Comparison of ENCODE assay signal across 9 cellular contexts in the genomic region with DNA sequence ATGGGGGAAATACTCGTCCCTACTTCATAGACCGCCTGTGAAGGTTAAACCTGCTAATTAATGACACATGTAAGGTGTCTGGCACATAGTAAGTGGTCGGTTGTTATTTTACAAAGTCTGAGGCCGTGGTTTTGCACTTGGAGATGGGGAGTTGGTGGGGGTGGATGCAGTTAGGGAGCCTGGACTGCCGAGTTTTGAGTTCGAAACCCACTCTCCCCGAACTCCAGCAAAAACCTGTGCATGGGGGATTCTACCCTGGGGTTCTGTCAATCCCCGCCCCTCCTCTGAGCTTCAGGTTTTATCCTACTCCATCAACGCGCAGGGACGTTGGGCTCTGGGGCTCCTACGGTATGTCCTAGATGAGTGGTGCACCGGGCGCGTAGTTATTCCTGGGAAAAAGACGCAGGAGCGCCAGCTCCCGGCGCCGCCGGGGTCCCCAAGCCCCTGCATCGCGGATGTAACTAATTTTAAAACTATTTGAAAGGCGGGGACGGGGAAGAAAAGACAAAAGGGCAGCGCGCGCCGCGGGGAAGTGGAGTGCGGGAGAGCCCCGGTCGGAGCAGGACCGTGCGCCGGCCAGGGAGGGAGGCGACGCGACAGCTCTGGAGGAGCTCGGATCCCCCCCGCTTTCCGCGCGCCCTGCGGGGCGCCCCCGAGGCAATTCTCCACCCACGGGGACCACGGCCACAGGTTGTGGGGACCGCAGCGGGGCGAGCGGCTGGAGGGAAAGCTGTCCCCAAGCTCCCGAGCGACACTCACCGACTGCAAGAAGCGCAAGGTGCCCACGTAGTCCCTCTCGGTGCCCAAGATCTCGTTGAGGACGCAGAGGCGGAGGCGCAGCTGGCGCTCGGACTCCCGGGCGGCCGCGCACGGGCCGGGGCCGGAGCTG. TPM values are rescaled to one million over a fixed set of nuclear protein-coding genes. Genes with fewer than 3 reads are reported as not detected.
DNase-seq lines count a peak whose midpoint lies in the region; ATAC-seq lines count a peak whose summit lies in the region.
"Had no signal": no experiment of that assay in that cellular context is flagged by ENCODE, and none has a peak within 500 bp of the region (broad histone marks: within the 10 kb centered on the region; RNA-seq: fewer than 3 reads in every experiment).

No MANE protein-coding gene starts in this region.

- H3K27ac Mint-ChIP-seq in T-helper 1 cell treated with Interleukin-12 subunit alpha and Interleukin-12 subunit beta and Interleukin-4 antibody, amounts not matched to agents 30 μg/mL and 1 μg/mL, for 36 hours, result peak overlapping the region; percentile 89

- H3K4me3 Mint-ChIP-seq in T-helper 1 cell treated with Interleukin-12 subunit alpha and Interleukin-12 subunit beta and Interleukin-4 antibody, amounts not matched to agents 30 μg/mL and 1 μg/mL, for 36 hours, result peak overlapping the region; percentile 97

- H3K9ac ChIP-seq in mucosa of stomach (ENCODE audit: low read length), result peak overlapping the region; percentile 36

- peaks cover 20% of the 10 kb centered on the region for H3K36me3 Mint-ChIP-seq in T-helper 1 cell treated with Interleukin-12 subunit alpha and Interleukin-12 subunit beta and Interleukin-4 antibody, amounts not matched to agents 30 μg/mL and 1 μg/mL, for 36 hours (ENCODE audit: low read depth)

- H3K27ac ChIP-seq in urinary bladder (ENCODE audit: low read depth), result no peak overlapping the region
- H3K27ac ChIP-seq: foreskin keratinocyte had no signal

- 3% methylated on average over 72 of the region's 72 CpGs for WGBS in urinary bladder

- H3K36me3 ChIP-seq in mucosa of stomach (ENCODE audit: control insufficient read depth, insufficient read depth, low read length) (no peaks in the 10 kb centered on the region), urinary bladder (ENCODE audit: insufficient read depth) (no peaks in the 10 kb centered on the region)

- no peaks in the 10 kb centered on the region for H3K9me3 Mint-ChIP-seq in T-helper 1 cell treated with Interleukin-12 subunit alpha and Interleukin-12 subunit beta and Interleukin-4 antibody, amounts not matched to agents 30 μg/mL and 1 μg/mL, for 36 hours

- peaks cover 42% of the 10 kb centered on the region for H3K4me1 Mint-ChIP-seq in T-helper 1 cell treated with Interleukin-12 subunit alpha and Interleukin-12 subunit beta and Interleukin-4 antibody, amounts not matched to agents 30 μg/mL and 1 μg/mL, for 36 hours (ENCODE audit: low read depth)

- H3K4me3 ChIP-seq in mucosa of stomach (ENCODE audit: low read length) (no peak overlapping the region), urinary bladder (ENCODE audit: low read depth, low read length) (peak overlapping the region; percentile 83)

- ATAC-seq in HG03066 (IDR thresholded peaks at IDR 0.05; ENCODE audit: low read depth, unreplicated experiment), result peak; percentile 7

- H3K9me3 ChIP-seq in mucosa of stomach (ENCODE audit: control insufficient read depth, low read length), result no peaks in the 10 kb centered on the region

- H3K4me1 ChIP-seq in mucosa of stomach (ENCODE audit: control insufficient read depth, insufficient read depth, low read length), result peaks cover 17% of the 10 kb centered on the region
- peaks cover 2% of the 10 kb centered on the region for H3K4me1 ChIP-seq in urinary bladder (ENCODE audit: insufficient read depth)

- H3K27me3 Mint-ChIP-seq in T-helper 1 cell treated with Interleukin-12 subunit alpha and Interleukin-12 subunit beta and Interleukin-4 antibody, amounts not matched to agents 30 μg/mL and 1 μg/mL, for 36 hours (ENCODE audit: low read depth), result peaks cover 13% of the 10 kb centered on the region

- H3K27me3 ChIP-seq in mucosa of stomach (ENCODE audit: control insufficient read depth, insufficient read depth, low read length), result peaks cover 13% of the 10 kb centered on the region

- DNase-seq in stimulated activated CD4-positive, alpha-beta T cell treated with anti-CD3 and anti-CD28 coated beads, Interleukin-15, amount 100 ng/mL, for 24 hours, result peak; percentile 50
- DNase-seq in stimulated activated CD4-positive, alpha-beta T cell treated with anti-CD3 and anti-CD28 coated beads, Interleukin-12 subunit alpha, Interleukin-12 subunit beta, amount 100 ng/mL, for 4 hours, result no peak
- DNase-seq in ecto neural progenitor cell (ENCODE audit: low spot score) (peak; percentile 79), amniotic stem cell (lab: John Stamatoyannopoulos, UW) (no peak)

RNA-seq across cellular contexts. Expression of a gene that starts 0.7 kb away (rescaled TPM):
- total RNA-seq in urinary bladder, result 18.1 TPM
- 12.6 TPM for polyA plus RNA-seq in urinary bladder

Comparison
In these comparisons a context has a peak if more than half of its experiments do, and no peak if none do; other contexts are left out.
1. DNase-seq: peak in stimulated activated CD4-positive, alpha-beta T cell treated with anti-CD3 and anti-CD28 coated beads, Interleukin-15, amount 100 ng/mL, for 24 hours (single experiment) and ecto neural progenitor cell (single experiment); none in stimulated activated CD4-positive, alpha-beta T cell treated with anti-CD3 and anti-CD28 coated beads, Interleukin-12 subunit alpha, Interleukin-12 subunit beta, amount 100 ng/mL, for 4 hours (single experiment) and amniotic stem cell (single experiment).